Comparison of ENCODE assay signal across 33 cellular contexts in the genomic region with DNA sequence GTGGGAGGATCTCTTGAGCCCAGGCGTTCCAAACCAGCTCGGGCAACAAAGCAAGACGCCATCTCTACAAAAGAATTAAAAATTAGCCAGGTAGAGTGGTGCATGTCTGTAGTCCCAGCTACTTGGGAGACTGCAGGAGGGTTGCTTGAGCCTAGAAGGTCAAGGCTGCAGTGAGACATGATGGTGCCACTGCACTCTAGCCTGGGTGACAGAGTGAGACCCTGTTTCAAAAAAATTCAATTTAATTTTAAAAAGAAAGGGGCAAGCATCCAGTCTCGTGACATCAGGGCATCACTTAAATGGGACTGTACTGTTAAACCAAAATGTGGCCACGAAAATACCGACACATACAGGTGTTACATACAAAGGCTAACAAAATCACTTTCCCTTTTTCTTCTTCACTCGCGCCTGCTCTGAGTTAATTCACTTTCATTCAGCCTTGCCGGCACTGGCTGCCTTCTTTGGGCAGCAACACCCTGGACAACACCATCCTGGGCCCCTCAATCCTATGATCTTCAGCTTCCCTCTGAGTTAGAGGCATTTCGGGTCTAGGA.
DNase-seq lines count a peak whose midpoint lies in the region; ATAC-seq, FAIRE-seq and TF ChIP-seq lines count a peak whose summit lies in the region.
"Had no signal": no experiment of that assay in that cellular context is flagged by ENCODE, and none has a peak within 500 bp of the region (broad histone marks: within the 10 kb centered on the region; RNA-seq: fewer than 3 reads in every experiment).

No MANE protein-coding gene starts in this region.

- peak overlapping the region; percentile 91 for H3K4me2 ChIP-seq in BLaER1
- no peak overlapping the region for H3K4me2 ChIP-seq in GM23338
- no peak overlapping the region for H3K4me2 ChIP-seq in K562 (ENCODE audit: insufficient read depth, low read length)

- no peaks in the 10 kb centered on the region for H3K9me2 ChIP-seq in GM23338 (ENCODE audit: insufficient read depth)

- H3K27me3 Mint-ChIP-seq in GM23338 (ENCODE audit: insufficient read depth, low read depth, poor library complexity) (peaks cover 12% of the 10 kb centered on the region), nephron (ENCODE audit: low read depth) (peaks cover 34% of the 10 kb centered on the region)
- H3K27me3 Mint-ChIP-seq: stimulated activated naive CD8-positive, alpha-beta T cell treated with anti-CD3 and anti-CD28 coated beads, Interleukin-15, Interleukin-2, amounts not matched to agents 100 ng/mL and 50 ng/mL, for 24 hours had no signal

- H3K36me3 Mint-ChIP-seq in GM23338 (ENCODE audit: low read depth) (no peaks in the 10 kb centered on the region), nephron (ENCODE audit: low read depth) (no peaks in the 10 kb centered on the region)

- H3K4me3 ChIP-seq in BLaER1 (0 out of 2 replicates have a peak overlapping the region, but pooled peaks have one; percentile 57), GM23338 (no peak overlapping the region), K562 (no peak overlapping the region), upper lobe of right lung (no peak overlapping the region), MG63 (no peak overlapping the region)
- H3K4me3 ChIP-seq: GM12878, SK-N-MC, testis had no signal

- DNase-seq in GM23338 (ENCODE audit: low spot score) (no peak), K562 (ENCODE audit: extremely low read depth in 1 of 4, low spot score in 3 of 4) (no peak), HK-2 (ENCODE audit: unreplicated experiment) (no peak), upper lobe of right lung (no peak), MG63 (no peak)
- DNase-seq: activated CD4-positive, alpha-beta T cell treated with anti-CD3 and anti-CD28 coated beads, Interleukin-2, amount 50 U/mL, for 4 hours; activated CD8-positive, alpha-beta memory T cell treated with anti-CD3 and anti-CD28 coated beads, Interleukin-2, amount 50 U/mL, for 48 hours; activated naive CD4-positive, alpha-beta T cell treated with Interleukin-2 at 50 U/mL for 16 hours; amniotic stem cell; BE2C; brain microvascular endothelial cell; DMS153; effector CD4-positive, alpha-beta T cell; HCEC 1CT; hypothalamus; left colon; mammary epithelial cell; NCI-H1105; NCI-H187; NCI-H2171 treated with DMSO at 0.1 percent for 48 hours; NCI-H510A treated with DMSO at 0.1 percent for 48 hours; right cardiac atrium; stimulated activated CD4-positive, alpha-beta T cell treated with anti-CD3 and anti-CD28 coated beads, Interleukin-1b, Interleukin-23, amount 100 ng/mL, for 48 hours; testis had no signal

- POLR2A ChIA-PET in K562 (lab: Yijun Ruan, JAX) = no interaction called here

- H3K27ac Mint-ChIP-seq in GM23338 (no peak overlapping the region), nephron (peak overlapping the region in 2 of 3 experiments; percentile 73 to 74)
- H3K27ac Mint-ChIP-seq: activated T-helper 1 cell treated with anti-CD3 and anti-CD28 coated beads, Interleukin-12 subunit alpha, Interleukin-12 subunit beta, Interleukin-2, Interleukin-4 antibody, amounts not matched to agents 30 ng/mL and 10 ng/mL and 1 ng/mL, durations not matched to agents 14 hours and 24 hours and 36 hours; stimulated activated naive CD8-positive, alpha-beta T cell treated with anti-CD3 and anti-CD28 coated beads, Interleukin-15, Interleukin-2, amounts not matched to agents 100 ng/mL and 50 ng/mL, for 24 hours had no signal

- H3K27me3 ChIP-seq in BLaER1 (no peaks in the 10 kb centered on the region), GM23338 (ENCODE audit: insufficient read depth) (no peaks in the 10 kb centered on the region), K562 (ENCODE audit: control insufficient read depth in 2 of 2, insufficient read depth in 2 of 2, low read length in 2 of 2) (no peaks in the 10 kb centered on the region), upper lobe of right lung (no peaks in the 10 kb centered on the region), MG63 (no peaks in the 10 kb centered on the region)
- H3K27me3 ChIP-seq: BE2C, brain microvascular endothelial cell, testis had no signal

- ATAC-seq in GM23338 = no peak
- ATAC-seq in K562 = no peak
- ATAC-seq in upper lobe of right lung = no peak
- no peak for ATAC-seq in HG03039 (IDR thresholded peaks at IDR 0.05; ENCODE audit: unreplicated experiment)
- ATAC-seq: GM12878, left colon, right cardiac atrium had no signal

- H3K79me2 ChIP-seq in GM23338 (replicated peaks; ENCODE audit: insufficient read depth) = no peaks in the 10 kb centered on the region
- no peaks in the 10 kb centered on the region for H3K79me2 ChIP-seq in K562 (ENCODE audit: control insufficient read depth, insufficient read depth, low read length)

- H2AFZ ChIP-seq in GM23338 (0 out of 2 replicates have a peak overlapping the region, but pooled peaks have one; percentile 56), K562 (ENCODE audit: low read depth, low read length) (peak overlapping the region; percentile 99; the same call in 1 of the 2 replicates)

- H3K9me3 Mint-ChIP-seq in GM23338 (no peaks in the 10 kb centered on the region; the same call in 2 of the 3 replicates), nephron (no peaks in the 10 kb centered on the region)
- H3K9me3 Mint-ChIP-seq: activated T-helper 1 cell treated with anti-CD3 and anti-CD28 coated beads, Interleukin-12 subunit alpha, Interleukin-12 subunit beta, Interleukin-2, Interleukin-4 antibody, amounts not matched to agents 30 ng/mL and 10 ng/mL and 1 ng/mL, durations not matched to agents 14 hours and 24 hours and 36 hours; stimulated activated naive CD8-positive, alpha-beta T cell treated with anti-CD3 and anti-CD28 coated beads, Interleukin-15, Interleukin-2, amounts not matched to agents 100 ng/mL and 50 ng/mL, for 24 hours had no signal

- H3K9me1 ChIP-seq in K562 (ENCODE audit: control insufficient read depth, insufficient read depth, low read length) = no peaks in the 10 kb centered on the region

- 84% methylated on average over 9 of the region's 10 CpGs for WGBS in K562 (ENCODE audit: insufficient coverage, low coverage, missing lambda C conversion rate)

- no peaks in the 10 kb centered on the region for H3F3A ChIP-seq in GM23338 (replicated peaks; ENCODE audit: low read depth)

- H3K36me3 ChIP-seq in BLaER1 (peaks cover 3% of the 10 kb centered on the region; the same call in 1 of the 2 replicates), GM23338 (ENCODE audit: insufficient read depth) (no peaks in the 10 kb centered on the region), K562 (ENCODE audit: control insufficient read depth, insufficient read depth, low read length) (no peaks in the 10 kb centered on the region), upper lobe of right lung (no peaks in the 10 kb centered on the region), MG63 (no peaks in the 10 kb centered on the region)
- H3K36me3 ChIP-seq: BE2C, brain microvascular endothelial cell had no signal

- no peak for TF ChIP-seq POLR2A in K562 (conservative IDR thresholded peaks at IDR 0.05)

- H3K4me3 Mint-ChIP-seq in GM23338 (no peak overlapping the region), nephron (peak overlapping the region in 1 of 3 experiments; percentile 47)
- H3K4me3 Mint-ChIP-seq: activated T-helper 1 cell treated with anti-CD3 and anti-CD28 coated beads, Interleukin-12 subunit alpha, Interleukin-12 subunit beta, Interleukin-2, Interleukin-4 antibody, amounts not matched to agents 30 ng/mL and 10 ng/mL and 1 ng/mL, durations not matched to agents 14 hours and 24 hours and 36 hours; IgD-negative memory B cell; stimulated activated naive CD8-positive, alpha-beta T cell treated with anti-CD3 and anti-CD28 coated beads, Interleukin-15, Interleukin-2, amounts not matched to agents 100 ng/mL and 50 ng/mL, for 24 hours had no signal

- H3K4me1 ChIP-seq in BLaER1 (peaks cover 94% of the 10 kb centered on the region), GM23338 (ENCODE audit: insufficient read depth) (peaks cover 13% of the 10 kb centered on the region), K562 (replicated peaks in 1 of 2; ENCODE audit: control insufficient read depth in 2 of 2, insufficient read depth in 2 of 2, low read length in 2 of 2) (peaks cover 22 to 34% of the 10 kb centered on the region in 2 experiments), upper lobe of right lung (peaks cover 14% of the 10 kb centered on the region)

- FAIRE-seq in K562 (lab: Jason Lieb, UNC) = no peak
- FAIRE-seq: GM12878 had no signal

- in situ Hi-C loops in K562 (cut with MboI) = no loop called here

- H3K4me1 Mint-ChIP-seq in GM23338 = peaks cover 33% of the 10 kb centered on the region
- H3K4me1 Mint-ChIP-seq in nephron = peaks cover 73% of the 10 kb centered on the region

- no TSS peak for BruUV-seq in K562 (replicated peaks; lab: Mats Ljungman, UMichigan)

- no peak for TF ChIP-seq RAD21 in K562 (CRISPR knock-in tag; conservative IDR thresholded peaks at IDR 0.05 in 1 of 2, IDR thresholded peaks at IDR 0.05 in 1 of 2)

- CTCF ChIA-PET in K562 (lab: Yijun Ruan, JAX; ENCODE audit: low intra/inter-chr PET ratio) = no interaction called here

- no peak for TF ChIP-seq CTCF in GM23338 (conservative IDR thresholded peaks at IDR 0.05; ENCODE audit: low read depth in 2 of 2)
- no peak for TF ChIP-seq CTCF in K562 (IDR thresholded peaks at IDR 0.05 in 2 of 3, conservative IDR thresholded peaks at IDR 0.05 in 1 of 3; ENCODE audit: insufficient read depth in 2 of 3, low read depth in 1 of 3, low read length in 3 of 3)
- no peak for TF ChIP-seq CTCF in nephron (IDR thresholded peaks at IDR 0.05; ENCODE audit: unreplicated experiment in 3 of 3)
- TF ChIP-seq CTCF in upper lobe of right lung (IDR thresholded peaks at IDR 0.05) = no peak

- peak overlapping the region; percentile 96 for H3K27ac ChIP-seq in BLaER1
- no peak overlapping the region for H3K27ac ChIP-seq in GM23338 (ENCODE audit: low read depth)
- no peak overlapping the region for H3K27ac ChIP-seq in K562 (ENCODE audit: extremely low read depth, low read depth, low read length)
- no peak overlapping the region for H3K27ac ChIP-seq in upper lobe of right lung
- H3K27ac ChIP-seq: brain microvascular endothelial cell, epithelial cell of prostate, SK-N-MC, testis had no signal

- intact Hi-C loops in K562 (cut with micrococcal nuclease) = no loop called here
- intact Hi-C loops in upper lobe of right lung (cut with DNase I) = no loop called here

- H3K9me3 ChIP-seq in BLaER1 (peaks cover 7% of the 10 kb centered on the region), K562 (replicated peaks; ENCODE audit: control insufficient read depth, insufficient read depth, low read depth, low read length) (no peaks in the 10 kb centered on the region), upper lobe of right lung (no peaks in the 10 kb centered on the region), MG63 (no peaks in the 10 kb centered on the region; the same call in 1 of the 2 replicates)
- H3K9me3 ChIP-seq: BE2C, testis had no signal

- H4K20me1 ChIP-seq in BLaER1 (no peaks in the 10 kb centered on the region), GM23338 (replicated peaks; ENCODE audit: insufficient read depth) (no peaks in the 10 kb centered on the region), K562 (replicated peaks; ENCODE audit: control insufficient read depth, insufficient read depth, low read length) (no peaks in the 10 kb centered on the region)

- TF ChIP-seq EP300 in K562 (IDR thresholded peaks at IDR 0.05; ENCODE audit: low read length) = no peak

- H3K9ac ChIP-seq in BLaER1 = peak overlapping the region; percentile 86
- H3K9ac ChIP-seq in K562 (ENCODE audit: insufficient read depth in 1 of 2, low read depth in 2 of 2, low read length in 2 of 2) = no peak overlapping the region
